17 cellular contexts compared by ENCODE assay signal in genomic region chr16:78474762-78475161, GRCh38.
DNase-seq lines count a peak whose midpoint lies in the region; ATAC-seq and TF ChIP-seq lines count a peak whose summit lies in the region.
"Had no signal": no experiment of that assay in that cellular context is flagged by ENCODE, and none has a peak within 500 bp of the region (broad histone marks: within the 10 kb centered on the region; RNA-seq: fewer than 3 reads in every experiment).

No MANE protein-coding gene starts in this region.

- DNase-seq in thyroid gland (no peak), left colon (no peak), NCI-H82 (lab: John Stamatoyannopoulos, UW) (no peak)
- DNase-seq in activated CD4-positive, alpha-beta T cell treated with anti-CD3 and anti-CD28 coated beads, Interleukin-2, amount 10 ng/mL, durations not matched to agents 7 days and 5 days: no peak
- DNase-seq: COR-L47, GOT3, heart left ventricle, kidney glomerular epithelial cell, MG63, NCI-H446, PC-9, tibial artery had no signal

- no peaks in the 10 kb centered on the region for H3K9me3 ChIP-seq in thyroid gland
- H3K9me3 ChIP-seq: heart left ventricle, MG63, tibial artery had no signal

- H3K27me3 ChIP-seq in thyroid gland: no peaks in the 10 kb centered on the region
- H3K27me3 ChIP-seq: heart left ventricle, MG63, tibial artery had no signal

- no peak for TF ChIP-seq CTCF in thyroid gland (IDR thresholded peaks at IDR 0.05)

- H3K4me1 ChIP-seq in thyroid gland: peaks cover 9 to 10% of the 10 kb centered on the region in 2 donors
- H3K4me1 ChIP-seq: heart left ventricle, tibial artery had no signal

- POLR2A ChIA-PET in activated CD4-positive, alpha-beta T cell treated with anti-CD3 and anti-CD28 coated beads, Interleukin-2, amount 10 ng/mL, durations not matched to agents 7 days and 5 days (lab: Charles Lee): no interaction called here

- CTCF ChIA-PET in activated CD4-positive, alpha-beta T cell treated with anti-CD3 and anti-CD28 coated beads, Interleukin-2, amount 10 ng/mL, durations not matched to agents 7 days and 5 days (lab: Charles Lee): no interaction called here

- ATAC-seq in GM18498 (IDR thresholded peaks at IDR 0.05; ENCODE audit: unreplicated experiment): peak; percentile 82
- peak; percentile 63 for ATAC-seq in GM19397 (IDR thresholded peaks at IDR 0.05; ENCODE audit: unreplicated experiment)
- ATAC-seq in HG02610 (IDR thresholded peaks at IDR 0.05; ENCODE audit: unreplicated experiment): peak; percentile 81
- peak; percentile 78 for ATAC-seq in HG03175 (IDR thresholded peaks at IDR 0.05; ENCODE audit: unreplicated experiment)
- no peak for ATAC-seq in left colon
- ATAC-seq: heart left ventricle, WTC11 had no signal

- H3K27me3 Mint-ChIP-seq in activated CD4-positive, alpha-beta T cell treated with anti-CD3 and anti-CD28 coated beads, Interleukin-2, amount 10 ng/mL, durations not matched to agents 7 days and 5 days: no peaks in the 10 kb centered on the region

- H3K4me3 Mint-ChIP-seq in activated CD4-positive, alpha-beta T cell treated with anti-CD3 and anti-CD28 coated beads, Interleukin-2, amount 10 ng/mL, durations not matched to agents 7 days and 5 days: no peak overlapping the region
- H3K4me3 Mint-ChIP-seq: WTC11 had no signal

- H3K36me3 Mint-ChIP-seq in activated CD4-positive, alpha-beta T cell treated with anti-CD3 and anti-CD28 coated beads, Interleukin-2, amount 10 ng/mL, durations not matched to agents 7 days and 5 days (ENCODE audit: low read depth): no peaks in the 10 kb centered on the region
- H3K36me3 Mint-ChIP-seq: WTC11 had no signal

- H3K27ac ChIP-seq in thyroid gland: no peak overlapping the region
- H3K27ac ChIP-seq: heart left ventricle, PC-9, tibial artery had no signal

- H3K4me1 Mint-ChIP-seq in activated CD4-positive, alpha-beta T cell treated with anti-CD3 and anti-CD28 coated beads, Interleukin-2, amount 10 ng/mL, durations not matched to agents 7 days and 5 days: no peaks in the 10 kb centered on the region

- no peaks in the 10 kb centered on the region for H3K36me3 ChIP-seq in thyroid gland
- H3K36me3 ChIP-seq: heart left ventricle, MG63, tibial artery had no signal

- no peaks in the 10 kb centered on the region for H3K9me3 Mint-ChIP-seq in activated CD4-positive, alpha-beta T cell treated with anti-CD3 and anti-CD28 coated beads, Interleukin-2, amount 10 ng/mL, durations not matched to agents 7 days and 5 days
- H3K9me3 Mint-ChIP-seq: WTC11 had no signal

- H3K27ac Mint-ChIP-seq in activated CD4-positive, alpha-beta T cell treated with anti-CD3 and anti-CD28 coated beads, Interleukin-2, amount 10 ng/mL, durations not matched to agents 7 days and 5 days: no peak overlapping the region
- H3K27ac Mint-ChIP-seq: WTC11 had no signal

- TF ChIP-seq POLR2A in thyroid gland (IDR thresholded peaks at IDR 0.05): no peak

- WGBS in thyroid gland, 2 donors: 97 to 98% methylated on average over 4 of the region's 4 CpGs

- intact Hi-C loops in thyroid gland (cut with DNase I): no loop called here
- intact Hi-C loops in left colon (cut with DNase I, micrococcal nuclease): no loop called here

- H3K4me3 ChIP-seq in thyroid gland (replicated peaks in 1 of 3): no peak overlapping the region
- H3K4me3 ChIP-seq: heart left ventricle, MG63, PC-9, tibial artery had no signal
